9 cellular contexts compared by ENCODE assay signal in genomic region chr1:181676269-181676668, GRCh38.
DNase-seq lines count a peak whose midpoint lies in the region; ATAC-seq, FAIRE-seq and TF ChIP-seq lines count a peak whose summit lies in the region.
"Had no signal": no experiment of that assay in that cellular context is flagged by ENCODE, and none has a peak within 500 bp of the region (broad histone marks: within the 10 kb centered on the region; RNA-seq: fewer than 3 reads in every experiment).

No MANE protein-coding gene starts in this region.

- H2AFZ ChIP-seq in K562 (ENCODE audit: low read depth, low read length), result no peak overlapping the region

- H3K27ac Mint-ChIP-seq in activated T-helper 2 cell treated with anti-CD3 and anti-CD28 coated beads, Interferon-gamma antibody, Interleukin-2, Interleukin-4, amounts not matched to agents 10 μg/mL and 5 μg/mL and 100 μg/mL, durations not matched to agents 14 hours and 24 hours and 36 hours, result no peak overlapping the region
- H3K27ac Mint-ChIP-seq: IgD-negative memory B cell had no signal

- intact Hi-C loops in K562 (cut with micrococcal nuclease), result loop anchor here (2.0 kb wide), 1 partner anchor 261 kb away; no protein-coding TSS in a partner anchor
- intact Hi-C loops in activated T-helper 2 cell treated with anti-CD3 and anti-CD28 coated beads, Interferon-gamma antibody, Interleukin-2, Interleukin-4, amounts not matched to agents 10 μg/mL and 5 μg/mL and 100 μg/mL, durations not matched to agents 14 hours and 24 hours and 36 hours (cut with micrococcal nuclease), result loop anchor here (10.0 kb wide), 1 partner anchor 201 kb away; no protein-coding TSS in a partner anchor

- POLR2A ChIA-PET in K562 (lab: Yijun Ruan, JAX), result no interaction called here

- TF ChIP-seq POLR2A in K562 (conservative IDR thresholded peaks at IDR 0.05), result no peak

- in situ Hi-C loops in K562 (cut with MboI), result no loop called here

- TF ChIP-seq CTCF in K562 (IDR thresholded peaks at IDR 0.05 in 2 of 3, conservative IDR thresholded peaks at IDR 0.05 in 1 of 3; ENCODE audit: insufficient read depth in 2 of 3, low read depth in 1 of 3, low read length in 3 of 3), result peak; percentile 30 to 50 (median 36); a peak in 2 of 6 replicates

- DNase-seq in DMS153 (lab: John Stamatoyannopoulos, UW) (peak; percentile 69), GM19238 (ENCODE audit: insufficient read length, low spot score) (peak; percentile 35), NCI-H1092 (lab: John Stamatoyannopoulos, UW) (peak; percentile 43), K562 (ENCODE audit: extremely low read depth in 1 of 4, low spot score in 3 of 4) (peak; percentile 25 to 48 (median 28)), mesendoderm (peak; percentile 46)
- DNase-seq in activated T-helper 2 cell treated with anti-CD3 and anti-CD28 coated beads, Interferon-gamma antibody, Interleukin-2, Interleukin-4, amounts not matched to agents 10 μg/mL and 5 μg/mL and 100 μg/mL, durations not matched to agents 14 hours and 24 hours and 36 hours (ENCODE audit: low spot score), result no peak

- no peaks in the 10 kb centered on the region for H3K9me1 ChIP-seq in K562 (ENCODE audit: control insufficient read depth, insufficient read depth, low read length)

- H3K36me3 ChIP-seq in K562 (ENCODE audit: control insufficient read depth, insufficient read depth, low read length) (no peaks in the 10 kb centered on the region), mesendoderm (ENCODE audit: control insufficient read depth, insufficient read depth, low read length) (no peaks in the 10 kb centered on the region)

- H3K27ac ChIP-seq in K562 (ENCODE audit: extremely low read depth, low read depth, low read length) (no peak overlapping the region), mesendoderm (ENCODE audit: low read depth, low read length) (no peak overlapping the region)

- peak; percentile 9 to 49; a peak in 3 of 4 replicates for TF ChIP-seq RAD21 in K562 (CRISPR knock-in tag; conservative IDR thresholded peaks at IDR 0.05 in 1 of 2, IDR thresholded peaks at IDR 0.05 in 1 of 2)

- TF ChIP-seq EP300 in K562 (IDR thresholded peaks at IDR 0.05; ENCODE audit: low read length), result no peak

- H3K27me3 ChIP-seq in K562 (ENCODE audit: control insufficient read depth in 2 of 2, insufficient read depth in 2 of 2, low read length in 2 of 2) (peaks cover 0 to 12% of the 10 kb centered on the region in 2 experiments; a peak in 1 of 5 replicates), mesendoderm (ENCODE audit: insufficient read depth, low read length, poor library complexity) (no peaks in the 10 kb centered on the region)

- H3K4ac ChIP-seq in mesendoderm (ENCODE audit: low read depth, low read length), result no peak overlapping the region

- no peaks in the 10 kb centered on the region for H3K36me3 Mint-ChIP-seq in activated T-helper 2 cell treated with anti-CD3 and anti-CD28 coated beads, Interferon-gamma antibody, Interleukin-2, Interleukin-4, amounts not matched to agents 10 μg/mL and 5 μg/mL and 100 μg/mL, durations not matched to agents 14 hours and 24 hours and 36 hours (ENCODE audit: low read depth)

- no peak overlapping the region for H2BK5ac ChIP-seq in mesendoderm (ENCODE audit: low read length)

- peaks cover 15% of the 10 kb centered on the region for H3K27me3 Mint-ChIP-seq in activated T-helper 2 cell treated with anti-CD3 and anti-CD28 coated beads, Interferon-gamma antibody, Interleukin-2, Interleukin-4, amounts not matched to agents 10 μg/mL and 5 μg/mL and 100 μg/mL, durations not matched to agents 14 hours and 24 hours and 36 hours (ENCODE audit: low read depth)

- BruUV-seq in K562 (replicated peaks; lab: Mats Ljungman, UMichigan), result no TSS peak

- H2BK15ac ChIP-seq in mesendoderm (replicated peaks; ENCODE audit: low read depth), result no peak overlapping the region

- no peak overlapping the region for H3K56ac ChIP-seq in mesendoderm (ENCODE audit: low read length)

- no peaks in the 10 kb centered on the region for H3K9me3 ChIP-seq in K562 (replicated peaks; ENCODE audit: control insufficient read depth, insufficient read depth, low read depth, low read length)

- no peaks in the 10 kb centered on the region for H4K20me1 ChIP-seq in K562 (replicated peaks; ENCODE audit: control insufficient read depth, insufficient read depth, low read length)

- no peak overlapping the region for H2BK120ac ChIP-seq in mesendoderm (ENCODE audit: low read depth, low read length)

- H3K4me3 Mint-ChIP-seq in activated T-helper 2 cell treated with anti-CD3 and anti-CD28 coated beads, Interferon-gamma antibody, Interleukin-2, Interleukin-4, amounts not matched to agents 10 μg/mL and 5 μg/mL and 100 μg/mL, durations not matched to agents 14 hours and 24 hours and 36 hours (ENCODE audit: low read depth), result no peak overlapping the region
- H3K4me3 Mint-ChIP-seq: IgD-negative memory B cell had no signal

- H3K4me1 ChIP-seq in K562 (replicated peaks in 1 of 2; ENCODE audit: control insufficient read depth in 2 of 2, insufficient read depth in 2 of 2, low read length in 2 of 2) (no peaks in the 10 kb centered on the region), mesendoderm (ENCODE audit: control insufficient read depth, low read depth, low read length) (no peaks in the 10 kb centered on the region)

- H3K79me2 ChIP-seq in K562 (ENCODE audit: control insufficient read depth, insufficient read depth, low read length) (no peaks in the 10 kb centered on the region), mesendoderm (ENCODE audit: control insufficient read depth, insufficient read depth, low read length) (no peaks in the 10 kb centered on the region)

- ATAC-seq in K562, result peak; percentile 75
- no peak for ATAC-seq in HG02571 (IDR thresholded peaks at IDR 0.05; ENCODE audit: unreplicated experiment)
- ATAC-seq in GM21515 (IDR thresholded peaks at IDR 0.05; ENCODE audit: unreplicated experiment), result no peak

- no peak overlapping the region for H3K4me3 ChIP-seq in K562
- no peak overlapping the region for H3K4me3 ChIP-seq in mesendoderm (ENCODE audit: low read length)

- no peak overlapping the region for H3K18ac ChIP-seq in mesendoderm (ENCODE audit: low read length)

- no peaks in the 10 kb centered on the region for H3K4me1 Mint-ChIP-seq in activated T-helper 2 cell treated with anti-CD3 and anti-CD28 coated beads, Interferon-gamma antibody, Interleukin-2, Interleukin-4, amounts not matched to agents 10 μg/mL and 5 μg/mL and 100 μg/mL, durations not matched to agents 14 hours and 24 hours and 36 hours (ENCODE audit: low read depth)
- H3K4me1 Mint-ChIP-seq: IgD-negative memory B cell had no signal

- WGBS in K562 (ENCODE audit: insufficient coverage, low coverage, missing lambda C conversion rate), result under 1% methylated on average over 6 of the region's 6 CpGs
- WGBS in mesendoderm (ENCODE audit: extremely low coverage, insufficient coverage, low lambda C conversion rate), result no CpG with 5 or more reads among the region's 6 CpGs

- H3K79me1 ChIP-seq in mesendoderm (ENCODE audit: low read length), result no peaks in the 10 kb centered on the region

- FAIRE-seq in K562 (lab: Jason Lieb, UNC), result peak; percentile 32

- H3K9ac ChIP-seq in K562 (ENCODE audit: insufficient read depth in 1 of 2, low read depth in 2 of 2, low read length in 2 of 2) (no peak overlapping the region), mesendoderm (ENCODE audit: low read length) (no peak overlapping the region)

- no peak overlapping the region for H2AK5ac ChIP-seq in mesendoderm (ENCODE audit: low read length)

- H3K23ac ChIP-seq in mesendoderm (ENCODE audit: low read length), result no peak overlapping the region

- H4K8ac ChIP-seq in mesendoderm (ENCODE audit: low read depth, low read length), result no peak overlapping the region

- H3K4me2 ChIP-seq in K562 (ENCODE audit: insufficient read depth, low read length) (no peak overlapping the region), mesendoderm (ENCODE audit: low read length) (no peak overlapping the region)

- CTCF ChIA-PET in K562 (lab: Yijun Ruan, JAX; ENCODE audit: low intra/inter-chr PET ratio), result no interaction called here

- no peak overlapping the region for H4K5ac ChIP-seq in mesendoderm (ENCODE audit: low read length)

- H3K9me3 Mint-ChIP-seq in activated T-helper 2 cell treated with anti-CD3 and anti-CD28 coated beads, Interferon-gamma antibody, Interleukin-2, Interleukin-4, amounts not matched to agents 10 μg/mL and 5 μg/mL and 100 μg/mL, durations not matched to agents 14 hours and 24 hours and 36 hours, result no peaks in the 10 kb centered on the region

TF ChIP-seq in K562, 482 proteins besides CTCF, POLR2A, EP300 and RAD21:
- TF ChIP-seq SMC3 (conservative IDR thresholded peaks at IDR 0.05; ENCODE audit: insufficient read depth, low read depth, low read length) (0 out of 2 replicates have a peak, but pooled peaks have one; percentile 20), PHB (CRISPR knock-in tag; IDR thresholded peaks at IDR 0.05) (no peak)
